Comparison of ENCODE assay signal across 1 cellular context in the genomic region with DNA sequence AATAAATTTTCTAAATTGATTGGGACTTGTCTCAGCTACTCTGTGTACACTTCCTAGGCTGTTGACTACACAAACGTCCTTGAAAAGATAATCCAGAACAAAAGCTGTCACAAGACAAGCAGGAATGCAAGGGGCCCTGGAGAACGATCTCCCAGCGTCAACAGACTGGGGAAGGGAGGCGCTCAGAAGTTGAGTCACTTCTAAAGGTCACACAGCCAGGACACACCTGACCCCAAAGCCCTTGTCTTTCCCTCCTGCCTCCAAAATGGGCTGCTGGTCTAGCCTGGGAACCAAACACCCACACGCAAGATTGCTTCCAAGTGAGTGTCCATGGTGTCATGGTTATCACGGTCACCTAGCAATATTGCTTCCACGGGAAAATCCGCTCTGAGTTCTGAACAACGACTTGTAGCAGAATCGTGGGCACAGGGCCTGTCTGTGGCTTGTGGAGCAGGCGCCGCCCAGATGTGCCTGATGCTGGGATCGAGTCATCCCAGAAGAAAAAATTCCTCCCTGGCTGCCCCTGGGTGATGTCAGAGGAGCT.
TF ChIP-seq lines count a peak whose summit lies in the region.

No MANE protein-coding gene starts in this region.

TF ChIP-seq in HepG2, 621 proteins besides CTCF, POLR2A, EP300 and RAD21 (continued from another document and continues in another):
- TF ChIP-seq, protein P1, sequence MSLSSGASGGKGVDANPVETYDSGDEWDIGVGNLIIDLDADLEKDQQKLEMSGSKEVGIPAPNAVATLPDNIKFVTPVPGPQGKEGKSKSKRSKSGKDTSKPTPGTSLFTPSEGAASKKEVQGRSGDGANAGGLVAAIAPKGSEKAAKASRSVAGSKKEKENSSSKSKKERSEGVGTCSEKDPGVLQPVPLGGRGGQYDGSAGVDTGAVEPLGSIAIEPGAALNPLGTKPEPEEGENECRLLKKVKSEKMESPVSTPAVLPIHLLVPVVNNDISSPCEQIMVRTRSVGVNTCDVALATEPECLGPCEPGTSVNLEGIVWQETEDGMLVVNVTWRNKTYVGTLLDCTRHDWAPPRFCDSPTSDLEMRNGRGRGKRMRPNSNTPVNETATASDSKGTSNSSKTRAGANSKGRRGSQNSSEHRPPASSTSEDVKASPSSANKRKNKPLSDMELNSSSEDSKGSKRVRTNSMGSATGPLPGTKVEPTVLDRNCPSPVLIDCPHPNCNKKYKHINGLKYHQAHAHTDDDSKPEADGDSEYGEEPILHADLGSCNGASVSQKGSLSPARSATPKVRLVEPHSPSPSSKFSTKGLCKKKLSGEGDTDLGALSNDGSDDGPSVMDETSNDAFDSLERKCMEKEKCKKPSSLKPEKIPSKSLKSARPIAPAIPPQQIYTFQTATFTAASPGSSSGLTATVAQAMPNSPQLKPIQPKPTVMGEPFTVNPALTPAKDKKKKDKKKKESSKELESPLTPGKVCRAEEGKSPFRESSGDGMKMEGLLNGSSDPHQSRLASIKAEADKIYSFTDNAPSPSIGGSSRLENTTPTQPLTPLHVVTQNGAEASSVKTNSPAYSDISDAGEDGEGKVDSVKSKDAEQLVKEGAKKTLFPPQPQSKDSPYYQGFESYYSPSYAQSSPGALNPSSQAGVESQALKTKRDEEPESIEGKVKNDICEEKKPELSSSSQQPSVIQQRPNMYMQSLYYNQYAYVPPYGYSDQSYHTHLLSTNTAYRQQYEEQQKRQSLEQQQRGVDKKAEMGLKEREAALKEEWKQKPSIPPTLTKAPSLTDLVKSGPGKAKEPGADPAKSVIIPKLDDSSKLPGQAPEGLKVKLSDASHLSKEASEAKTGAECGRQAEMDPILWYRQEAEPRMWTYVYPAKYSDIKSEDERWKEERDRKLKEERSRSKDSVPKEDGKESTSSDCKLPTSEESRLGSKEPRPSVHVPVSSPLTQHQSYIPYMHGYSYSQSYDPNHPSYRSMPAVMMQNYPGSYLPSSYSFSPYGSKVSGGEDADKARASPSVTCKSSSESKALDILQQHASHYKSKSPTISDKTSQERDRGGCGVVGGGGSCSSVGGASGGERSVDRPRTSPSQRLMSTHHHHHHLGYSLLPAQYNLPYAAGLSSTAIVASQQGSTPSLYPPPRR (CRISPR knock-in tag; IDR thresholded peaks at IDR 0.05; ENCODE audit: borderline replicate concordance): peak; percentile 86; the same call in 1 of the 2 replicates
- peak; percentile 51; the same call in 1 of the 2 replicates for TF ChIP-seq GATAD1 (CRISPR knock-in tag; IDR thresholded peaks at IDR 0.05)
- 0 out of 2 replicates have a peak, but pooled peaks have one; percentile 55 for TF ChIP-seq NFKB2 (CRISPR knock-in tag; IDR thresholded peaks at IDR 0.05; ENCODE audit: borderline replicate concordance)
- peak; percentile 63; the same call in 1 of the 2 replicates for TF ChIP-seq ZNF788 (CRISPR knock-in tag; IDR thresholded peaks at IDR 0.05; ENCODE audit: borderline replicate concordance)
- TF ChIP-seq ZBTB26 (CRISPR knock-in tag; IDR thresholded peaks at IDR 0.05; ENCODE audit: borderline replicate concordance): peak; percentile 94
- 0 out of 2 replicates have a peak, but pooled peaks have one; percentile 50 for TF ChIP-seq ZNF124 (CRISPR knock-in tag; IDR thresholded peaks at IDR 0.05)
- TF ChIP-seq, protein P2, sequence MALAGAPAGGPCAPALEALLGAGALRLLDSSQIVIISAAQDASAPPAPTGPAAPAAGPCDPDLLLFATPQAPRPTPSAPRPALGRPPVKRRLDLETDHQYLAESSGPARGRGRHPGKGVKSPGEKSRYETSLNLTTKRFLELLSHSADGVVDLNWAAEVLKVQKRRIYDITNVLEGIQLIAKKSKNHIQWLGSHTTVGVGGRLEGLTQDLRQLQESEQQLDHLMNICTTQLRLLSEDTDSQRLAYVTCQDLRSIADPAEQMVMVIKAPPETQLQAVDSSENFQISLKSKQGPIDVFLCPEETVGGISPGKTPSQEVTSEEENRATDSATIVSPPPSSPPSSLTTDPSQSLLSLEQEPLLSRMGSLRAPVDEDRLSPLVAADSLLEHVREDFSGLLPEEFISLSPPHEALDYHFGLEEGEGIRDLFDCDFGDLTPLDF (CRISPR knock-in tag; IDR thresholded peaks at IDR 0.05): no peak
- TF ChIP-seq ZBTB4 (CRISPR knock-in tag; IDR thresholded peaks at IDR 0.05; ENCODE audit: borderline replicate concordance): peak; percentile 49; the same call in 1 of the 2 replicates
- TF ChIP-seq, protein P3, sequence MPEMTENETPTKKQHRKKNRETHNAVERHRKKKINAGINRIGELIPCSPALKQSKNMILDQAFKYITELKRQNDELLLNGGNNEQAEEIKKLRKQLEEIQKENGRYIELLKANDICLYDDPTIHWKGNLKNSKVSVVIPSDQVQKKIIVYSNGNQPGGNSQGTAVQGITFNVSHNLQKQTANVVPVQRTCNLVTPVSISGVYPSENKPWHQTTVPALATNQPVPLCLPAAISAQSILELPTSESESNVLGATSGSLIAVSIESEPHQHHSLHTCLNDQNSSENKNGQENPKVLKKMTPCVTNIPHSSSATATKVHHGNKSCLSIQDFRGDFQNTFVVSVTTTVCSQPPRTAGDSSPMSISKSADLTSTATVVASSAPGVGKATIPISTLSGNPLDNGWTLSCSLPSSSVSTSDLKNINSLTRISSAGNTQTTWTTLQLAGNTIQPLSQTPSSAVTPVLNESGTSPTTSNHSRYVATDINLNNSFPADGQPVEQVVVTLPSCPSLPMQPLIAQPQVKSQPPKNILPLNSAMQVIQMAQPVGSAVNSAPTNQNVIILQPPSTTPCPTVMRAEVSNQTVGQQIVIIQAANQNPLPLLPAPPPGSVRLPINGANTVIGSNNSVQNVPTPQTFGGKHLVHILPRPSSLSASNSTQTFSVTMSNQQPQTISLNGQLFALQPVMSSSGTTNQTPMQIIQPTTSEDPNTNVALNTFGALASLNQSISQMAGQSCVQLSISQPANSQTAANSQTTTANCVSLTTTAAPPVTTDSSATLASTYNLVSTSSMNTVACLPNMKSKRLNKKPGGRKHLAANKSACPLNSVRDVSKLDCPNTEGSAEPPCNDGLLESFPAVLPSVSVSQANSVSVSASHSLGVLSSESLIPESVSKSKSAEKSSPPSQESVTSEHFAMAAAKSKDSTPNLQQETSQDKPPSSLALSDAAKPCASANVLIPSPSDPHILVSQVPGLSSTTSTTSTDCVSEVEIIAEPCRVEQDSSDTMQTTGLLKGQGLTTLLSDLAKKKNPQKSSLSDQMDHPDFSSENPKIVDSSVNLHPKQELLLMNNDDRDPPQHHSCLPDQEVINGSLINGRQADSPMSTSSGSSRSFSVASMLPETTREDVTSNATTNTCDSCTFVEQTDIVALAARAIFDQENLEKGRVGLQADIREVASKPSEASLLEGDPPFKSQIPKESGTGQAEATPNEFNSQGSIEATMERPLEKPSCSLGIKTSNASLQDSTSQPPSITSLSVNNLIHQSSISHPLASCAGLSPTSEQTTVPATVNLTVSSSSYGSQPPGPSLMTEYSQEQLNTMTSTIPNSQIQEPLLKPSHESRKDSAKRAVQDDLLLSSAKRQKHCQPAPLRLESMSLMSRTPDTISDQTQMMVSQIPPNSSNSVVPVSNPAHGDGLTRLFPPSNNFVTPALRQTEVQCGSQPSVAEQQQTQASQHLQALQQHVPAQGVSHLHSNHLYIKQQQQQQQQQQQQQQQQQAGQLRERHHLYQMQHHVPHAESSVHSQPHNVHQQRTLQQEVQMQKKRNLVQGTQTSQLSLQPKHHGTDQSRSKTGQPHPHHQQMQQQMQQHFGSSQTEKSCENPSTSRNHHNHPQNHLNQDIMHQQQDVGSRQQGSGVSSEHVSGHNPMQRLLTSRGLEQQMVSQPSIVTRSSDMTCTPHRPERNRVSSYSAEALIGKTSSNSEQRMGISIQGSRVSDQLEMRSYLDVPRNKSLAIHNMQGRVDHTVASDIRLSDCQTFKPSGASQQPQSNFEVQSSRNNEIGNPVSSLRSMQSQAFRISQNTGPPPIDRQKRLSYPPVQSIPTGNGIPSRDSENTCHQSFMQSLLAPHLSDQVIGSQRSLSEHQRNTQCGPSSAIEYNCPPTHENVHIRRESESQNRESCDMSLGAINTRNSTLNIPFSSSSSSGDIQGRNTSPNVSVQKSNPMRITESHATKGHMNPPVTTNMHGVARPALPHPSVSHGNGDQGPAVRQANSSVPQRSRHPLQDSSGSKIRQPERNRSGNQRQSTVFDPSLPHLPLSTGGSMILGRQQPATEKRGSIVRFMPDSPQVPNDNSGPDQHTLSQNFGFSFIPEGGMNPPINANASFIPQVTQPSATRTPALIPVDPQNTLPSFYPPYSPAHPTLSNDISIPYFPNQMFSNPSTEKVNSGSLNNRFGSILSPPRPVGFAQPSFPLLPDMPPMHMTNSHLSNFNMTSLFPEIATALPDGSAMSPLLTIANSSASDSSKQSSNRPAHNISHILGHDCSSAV (CRISPR knock-in tag; IDR thresholded peaks at IDR 0.05; ENCODE audit: borderline replicate concordance): no peak
- 0 out of 2 replicates have a peak, but pooled peaks have one; percentile 37 for TF ChIP-seq ZKSCAN8 (CRISPR knock-in tag; IDR thresholded peaks at IDR 0.05; ENCODE audit: borderline replicate concordance)
- TF ChIP-seq ZNF737 (CRISPR knock-in tag; IDR thresholded peaks at IDR 0.05; ENCODE audit: borderline replicate concordance): no peak
- TF ChIP-seq, protein P4, sequence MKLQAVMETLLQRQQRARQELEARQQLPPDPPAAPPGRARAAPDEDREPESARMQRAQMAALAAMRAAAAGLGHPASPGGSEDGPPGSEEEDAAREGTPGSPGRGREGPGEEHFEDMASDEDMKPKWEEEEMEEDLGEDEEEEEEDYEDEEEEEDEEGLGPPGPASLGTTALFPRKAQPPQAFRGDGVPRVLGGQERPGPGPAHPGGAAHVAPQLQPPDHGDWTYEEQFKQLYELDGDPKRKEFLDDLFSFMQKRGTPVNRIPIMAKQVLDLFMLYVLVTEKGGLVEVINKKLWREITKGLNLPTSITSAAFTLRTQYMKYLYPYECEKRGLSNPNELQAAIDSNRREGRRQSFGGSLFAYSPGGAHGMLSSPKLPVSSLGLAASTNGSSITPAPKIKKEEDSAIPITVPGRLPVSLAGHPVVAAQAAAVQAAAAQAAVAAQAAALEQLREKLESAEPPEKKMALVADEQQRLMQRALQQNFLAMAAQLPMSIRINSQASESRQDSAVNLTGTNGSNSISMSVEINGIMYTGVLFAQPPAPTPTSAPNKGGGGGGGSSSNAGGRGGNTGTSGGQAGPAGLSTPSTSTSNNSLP (IDR thresholded peaks at IDR 0.05; ENCODE audit: low read depth, low read length): no peak
- peak; percentile 99 for TF ChIP-seq SOX5 (CRISPR knock-in tag; IDR thresholded peaks at IDR 0.05; ENCODE audit: borderline replicate concordance)
- TF ChIP-seq ZNF644 (CRISPR knock-in tag; IDR thresholded peaks at IDR 0.05; ENCODE audit: low read depth): no peak; the same call in 1 of the 2 replicates
- no peak for TF ChIP-seq POGZ (CRISPR knock-in tag; IDR thresholded peaks at IDR 0.05)
- TF ChIP-seq ZNF331 (CRISPR knock-in tag; IDR thresholded peaks at IDR 0.05): peak; percentile 55; the same call in 1 of the 2 replicates
- no peak for TF ChIP-seq ZNF567 (CRISPR knock-in tag; IDR thresholded peaks at IDR 0.05; ENCODE audit: borderline replicate concordance)
- peak; percentile 55 for TF ChIP-seq SKI (IDR thresholded peaks at IDR 0.05; ENCODE audit: partially characterized antibody)
- TF ChIP-seq ETV5 (CRISPR knock-in tag; IDR thresholded peaks at IDR 0.05; ENCODE audit: borderline replicate concordance): peak; percentile 42; the same call in 1 of the 2 replicates
- no peak for TF ChIP-seq ZNF550 (CRISPR knock-in tag; IDR thresholded peaks at IDR 0.05; ENCODE audit: borderline replicate concordance)
- TF ChIP-seq ARID2 (CRISPR knock-in tag; IDR thresholded peaks at IDR 0.05; ENCODE audit: borderline replicate concordance): peak; percentile 53; the same call in 1 of the 2 replicates
- peak; percentile 68; the same call in 1 of the 2 replicates for TF ChIP-seq FOXJ3 (CRISPR knock-in tag; IDR thresholded peaks at IDR 0.05; ENCODE audit: borderline replicate concordance)
- no peak for TF ChIP-seq KLF6 (CRISPR knock-in tag; IDR thresholded peaks at IDR 0.05)
- no peak for TF ChIP-seq ZNF180 (CRISPR knock-in tag; IDR thresholded peaks at IDR 0.05; ENCODE audit: borderline replicate concordance, low read depth)
- peak; percentile 85 for TF ChIP-seq TARDBP (CRISPR knock-in tag; IDR thresholded peaks at IDR 0.05)
- no peak for TF ChIP-seq ZNF430 (CRISPR knock-in tag; IDR thresholded peaks at IDR 0.05)
- TF ChIP-seq ZBTB7B (CRISPR knock-in tag; IDR thresholded peaks at IDR 0.05): peak; percentile 69; the same call in 1 of the 2 replicates
- peak; percentile 87; the same call in 1 of the 2 replicates for TF ChIP-seq MIER3 (CRISPR knock-in tag; IDR thresholded peaks at IDR 0.05; ENCODE audit: borderline replicate concordance)
- TF ChIP-seq ZMYM4 (CRISPR knock-in tag; IDR thresholded peaks at IDR 0.05): peak; percentile 37; the same call in 1 of the 2 replicates
- no peak for TF ChIP-seq MED13 (CRISPR knock-in tag; IDR thresholded peaks at IDR 0.05)
- TF ChIP-seq ZNF7 (CRISPR knock-in tag; IDR thresholded peaks at IDR 0.05): 0 out of 2 replicates have a peak, but pooled peaks have one; percentile 24
- TF ChIP-seq SP5 (CRISPR knock-in tag; IDR thresholded peaks at IDR 0.05; ENCODE audit: borderline replicate concordance, low read depth): peak; percentile 71
